Comparison of ENCODE assay signal across 8 cellular contexts in genomic region chr10:69318087-69318996, GRCh38. TPM values are rescaled to one million over a fixed set of nuclear protein-coding genes. Genes with fewer than 3 reads are reported as not detected.
DNase-seq lines count a peak whose midpoint lies in the region; ATAC-seq, FAIRE-seq and TF ChIP-seq lines count a peak whose summit lies in the region.

No MANE protein-coding gene starts in this region.

- peak overlapping the region; percentile 70 for H3K27ac ChIP-seq in KOPT-K1 (ENCODE audit: low read depth, low read length, poor library complexity, severe bottlenecking)
- H3K27ac ChIP-seq in neutrophil: peak overlapping the region; percentile 81

- H3K27me3 ChIP-seq in neutrophil: no peaks in the 10 kb centered on the region

- H3K36me3 ChIP-seq in KOPT-K1 (ENCODE audit: insufficient read depth, low read length) (no peaks in the 10 kb centered on the region), neutrophil (no peaks in the 10 kb centered on the region)

- H3K4me3 ChIP-seq in neutrophil (ENCODE audit: low read depth in 1 of 2, low read length in 1 of 2): peak overlapping the region; percentile 79 to 93

- peak; percentile 51 for TF ChIP-seq CTCF in neutrophil (IDR thresholded peaks at IDR 0.05)

- ATAC-seq in GM21737 (IDR thresholded peaks at IDR 0.05; ENCODE audit: unreplicated experiment): peak; percentile 82

- H3K9me3 ChIP-seq in KOPT-K1 (ENCODE audit: insufficient read depth, low read length, poor library complexity, severe bottlenecking): no peaks in the 10 kb centered on the region
- H3K9me3 ChIP-seq in neutrophil: no peaks in the 10 kb centered on the region

- peaks cover 35 to 38% of the 10 kb centered on the region in 2 experiments for H3K4me1 ChIP-seq in neutrophil (ENCODE audit: control insufficient read depth in 1 of 2, insufficient read depth in 1 of 2, low read depth in 1 of 2, low read length in 1 of 2)

- no peak for FAIRE-seq in frontal cortex (lab: Jason Lieb, UNC)

- DNase-seq in EL: peak; percentile 90
- peak; percentile 30 for DNase-seq in SHP77 treated with DMSO at 0.1 percent for 48 hours (lab: John Stamatoyannopoulos, UW)
- DNase-seq in activated gamma-delta T cell treated with anti-CD3 and anti-CD28 coated beads, Interleukin-2, amount 50 U/mL, for 16 hours (ENCODE audit: low read depth): peak; percentile 82
- DNase-seq in frontal cortex (ENCODE audit: low spot score in 2 of 2): peak; percentile 93 to 97
- peak; percentile 81 for DNase-seq in superior temporal gyrus (ENCODE audit: extremely low spot score)

RNA-seq across cellular contexts. Expression of gene HK1, which starts 40.0 kb away (rescaled TPM):
- 114 TPM for total RNA-seq in frontal cortex

Comparison
In these comparisons a context has a peak if more than half of its experiments do, and no peak if none do; other contexts are left out.
1. Peak in every context shown above with its lines: DNase-seq, ATAC-seq, H3K4me3 ChIP-seq and H3K27ac ChIP-seq.
2. DNase-seq: peak in every context shown above with its lines; median percentile 95 in frontal cortex; 90 in EL; 82 in activated gamma-delta T cell treated with anti-CD3 and anti-CD28 coated beads, Interleukin-2, amount 50 U/mL, for 16 hours; 81 in superior temporal gyrus; 30 in SHP77 treated with DMSO at 0.1 percent for 48 hours.